In genomic region chr1:160837558-160838205, GRCh38 we compare ENCODE assay signal across 9 cellular contexts. TPM values are rescaled to one million over a fixed set of nuclear protein-coding genes. Genes with fewer than 3 reads are reported as not detected.
DNase-seq lines count a peak whose midpoint lies in the region; ATAC-seq, FAIRE-seq and TF ChIP-seq lines count a peak whose summit lies in the region.
"Had no signal": no experiment of that assay in that cellular context is flagged by ENCODE, and none has a peak within 500 bp of the region (broad histone marks: within the 10 kb centered on the region; RNA-seq: fewer than 3 reads in every experiment).

No MANE protein-coding gene starts in this region.

- no peaks in the 10 kb centered on the region for H3K9me3 ChIP-seq in right cardiac atrium (ENCODE audit: control insufficient read depth, low read length)

- peaks cover 15% of the 10 kb centered on the region for H3K4me1 Mint-ChIP-seq in GM23338

- no peaks in the 10 kb centered on the region for H3K9me2 ChIP-seq in GM23338 (ENCODE audit: insufficient read depth)

- H3K36me3 ChIP-seq in GM23338 (ENCODE audit: insufficient read depth): no peaks in the 10 kb centered on the region

- H2AFZ ChIP-seq in GM23338: peak overlapping the region; percentile 59
- H2AFZ ChIP-seq: parathyroid adenoma had no signal

- H3K79me2 ChIP-seq in GM23338 (replicated peaks; ENCODE audit: insufficient read depth): no peaks in the 10 kb centered on the region
- H3K79me2 ChIP-seq: parathyroid adenoma had no signal

- intact Hi-C loops in right cardiac atrium (cut with DNase I): loop anchor here (5.0 to 10.0 kb wide), 3 partner anchors 115 to 257 kb away; partner anchors contain the start of genes ITLN2 (in 4 of the 4) and KLHDC9 (in 1 of the 4)

- H3K4me3 ChIP-seq in GM23338 (no peak overlapping the region), right cardiac atrium (ENCODE audit: low read length) (no peak overlapping the region)

- H3F3A ChIP-seq in GM23338 (replicated peaks; ENCODE audit: low read depth): no peaks in the 10 kb centered on the region

- no peak overlapping the region for H3K4me3 Mint-ChIP-seq in GM23338

- peak in 1 of 2 experiments; percentile 35; a peak in 1 of 4 replicates for TF ChIP-seq CTCF in GM23338 (conservative IDR thresholded peaks at IDR 0.05; ENCODE audit: low read depth in 2 of 2)

- peaks cover 11% of the 10 kb centered on the region for H3K4me1 ChIP-seq in GM23338 (ENCODE audit: insufficient read depth)
- peaks cover 4% of the 10 kb centered on the region for H3K4me1 ChIP-seq in right cardiac atrium (ENCODE audit: control insufficient read depth, insufficient read depth, low read length)
- H3K4me1 ChIP-seq: parathyroid adenoma had no signal

- no peaks in the 10 kb centered on the region for H3K36me3 Mint-ChIP-seq in GM23338 (ENCODE audit: low read depth)

- TF ChIP-seq POLR2A in GM12892 (IDR thresholded peaks at IDR 0.05; ENCODE audit: low read depth, low read length): peak; percentile 56; the same call in 1 of the 2 replicates

- no peaks in the 10 kb centered on the region for H3K9me3 Mint-ChIP-seq in GM23338

- H3K4me2 ChIP-seq in GM23338: no peak overlapping the region

- H3K27me3 Mint-ChIP-seq in GM23338 (ENCODE audit: insufficient read depth, low read depth, poor library complexity): peaks cover 2% of the 10 kb centered on the region

- no peaks in the 10 kb centered on the region for H3K27me3 ChIP-seq in GM23338 (ENCODE audit: insufficient read depth)
- no peaks in the 10 kb centered on the region for H3K27me3 ChIP-seq in right cardiac atrium (ENCODE audit: control insufficient read depth, insufficient read depth)

- WGBS in right cardiac atrium: 53% methylated on average over 9 of the region's 9 CpGs

- H3K27ac ChIP-seq in GM23338 (ENCODE audit: low read depth) (no peak overlapping the region), right cardiac atrium (ENCODE audit: low read length) (no peak overlapping the region)
- H3K27ac ChIP-seq: parathyroid adenoma had no signal

- no peak overlapping the region for H3K27ac Mint-ChIP-seq in GM23338

- no peaks in the 10 kb centered on the region for H4K20me1 ChIP-seq in GM23338 (replicated peaks; ENCODE audit: insufficient read depth)

- ATAC-seq in GM23338 (peak; percentile 46), right cardiac atrium (peak; percentile 48 to 62)

- peak; percentile 93 for FAIRE-seq in GM12892 (lab: Jason Lieb, UNC)

- DNase-seq in GM12892 (ENCODE audit: insufficient read length): peak; percentile 51
- DNase-seq in GM23338 (ENCODE audit: low spot score): no peak
- DNase-seq in NCI-H187 (lab: John Stamatoyannopoulos, UW): peak; percentile 41 to 76
- DNase-seq in activated CD8-positive, alpha-beta memory T cell treated with anti-CD3 and anti-CD28 coated beads, Interleukin-2, amount 50 U/mL, for 4 hours: peak; percentile 73
- peak; percentile 14 to 83 (median 67) for DNase-seq in right cardiac atrium
- peak; percentile 72 to 79 for DNase-seq in stimulated activated CD8-positive, alpha-beta memory T cell treated with anti-CD3 and anti-CD28 coated beads, Interleukin-15, amount 100 ng/mL, for 48 hours (ENCODE audit: low read depth in 2 of 2)
- no peak for DNase-seq in amniotic stem cell (lab: John Stamatoyannopoulos, UW)
- no peak for DNase-seq in NCI-H524 treated with DMSO at 0.1 percent for 48 hours (lab: John Stamatoyannopoulos, UW)

TF ChIP-seq in GM23338, 12 proteins besides CTCF, POLR2A, EP300 and RAD21 (continues in another document):
- TF ChIP-seq STAT1 (IDR thresholded peaks at IDR 0.05; ENCODE audit: unreplicated experiment) (no peak), ZNF462 (CRISPR knock-in tag; IDR thresholded peaks at IDR 0.05) (no peak), POLR2AphosphoS5 (IDR thresholded peaks at IDR 0.05; ENCODE audit: low read depth) (no peak), ZNF331 (CRISPR knock-in tag; IDR thresholded peaks at IDR 0.05; ENCODE audit: low read depth) (no peak), CREB1 (CRISPR knock-in tag; IDR thresholded peaks at IDR 0.05; ENCODE audit: low read depth) (no peak), JUNB (IDR thresholded peaks at IDR 0.05; ENCODE audit: unreplicated experiment) (no peak)

RNA-seq across cellular contexts. Expression of gene CD244, which starts 25.0 kb away (rescaled TPM):
- 1.3 TPM for polyA plus RNA-seq in GM12892 (2012; ENCODE audit: missing spikeins)
- total RNA-seq in GM23338 (2014; rRNA removed; shearing (Covaris generic)): not detected in 2 replicates
- polyA plus RNA-seq in GM23338 (2016; fragmentation: Nextera tagmentation; extraction: Ambion mirVana): not detected in 2 replicates
- 1 to 10 TPM in 2 of 4 donors, under 1 TPM in 2; 0.51 to 2.3 (median 0.86) TPM for total RNA-seq in right cardiac atrium
- 0.29 TPM for polyA plus RNA-seq in right cardiac atrium

RNA-seq across cellular contexts. Expression of gene LY9, which starts 41.7 kb away (rescaled TPM):
- polyA plus RNA-seq in GM12892 (2012; ENCODE audit: missing spikeins): 7.6 TPM
- total RNA-seq in GM23338 (2014; rRNA removed; shearing (Covaris generic)): not detected in 2 replicates
- polyA plus RNA-seq in GM23338 (2016; fragmentation: Nextera tagmentation; extraction: Ambion mirVana): not detected in 2 replicates
- under 1 TPM in 3 of 4 donors, not detected in 1; 0.25 to 0.29 (median 0.25) TPM for total RNA-seq in right cardiac atrium
- 0.09 TPM for polyA plus RNA-seq in right cardiac atrium

RNA-seq across cellular contexts. Expression of gene ITLN1, which starts 47.3 kb away (rescaled TPM):
- polyA plus RNA-seq in GM12892 (2012; ENCODE audit: missing spikeins): not detected
- not detected in 2 replicates for total RNA-seq in GM23338 (2014; rRNA removed; shearing (Covaris generic))
- polyA plus RNA-seq in GM23338 (2016; fragmentation: Nextera tagmentation; extraction: Ambion mirVana) (not detected in 2 replicates), right cardiac atrium (3.0 TPM)
- 10 to 100 TPM in 3 of 4 donors, 1 to 10 TPM in 1; 6.4 to 30.0 (median 21.2) TPM for total RNA-seq in right cardiac atrium

Comparison
In these comparisons a context has a peak if more than half of its experiments do, and no peak if none do; other contexts are left out.
1. DNase-seq: peak in GM12892 (single experiment), NCI-H187 (2 of 2), activated CD8-positive, alpha-beta memory T cell treated with anti-CD3 and anti-CD28 coated beads, Interleukin-2, amount 50 U/mL, for 4 hours (single experiment), right cardiac atrium (3 of 3) and stimulated activated CD8-positive, alpha-beta memory T cell treated with anti-CD3 and anti-CD28 coated beads, Interleukin-15, amount 100 ng/mL, for 48 hours (2 of 2); none in GM23338 (single experiment), amniotic stem cell (single experiment) and NCI-H524 treated with DMSO at 0.1 percent for 48 hours (single experiment).